In genomic region chr6:27687154-27688013, GRCh38 we compare ENCODE assay signal across 1 cellular context.
TF ChIP-seq lines count a peak whose summit lies in the region.

No MANE protein-coding gene starts in this region.

TF ChIP-seq in HepG2, 621 proteins besides CTCF, POLR2A, EP300 and RAD21 (continued from another document and continues in another):
- TF ChIP-seq ZNF646 (CRISPR knock-in tag; IDR thresholded peaks at IDR 0.05) (0 out of 2 replicates have a peak, but pooled peaks have one; percentile 4), PHF21A (CRISPR knock-in tag; IDR thresholded peaks at IDR 0.05) (0 out of 2 replicates have a peak, but pooled peaks have one; percentile 0), LRRFIP1 (CRISPR knock-in tag; conservative IDR thresholded peaks at IDR 0.05) (no peak), RXRB (CRISPR knock-in tag; IDR thresholded peaks at IDR 0.05; ENCODE audit: borderline replicate concordance) (peak; percentile 22; the same call in 1 of the 2 replicates), ZBTB7A (CRISPR knock-in tag; IDR thresholded peaks at IDR 0.05) (no peak), ZNF576 (CRISPR knock-in tag; IDR thresholded peaks at IDR 0.05) (no peak), AFF4 (CRISPR knock-in tag; IDR thresholded peaks at IDR 0.05) (no peak), NFE2 (CRISPR knock-in tag; IDR thresholded peaks at IDR 0.05) (no peak), SPEN (CRISPR knock-in tag; IDR thresholded peaks at IDR 0.05; ENCODE audit: low read depth) (0 out of 2 replicates have a peak, but pooled peaks have one; percentile 35), ZNF44 (CRISPR knock-in tag; IDR thresholded peaks at IDR 0.05) (no peak; the same call in 1 of the 2 replicates), ZNF780A (CRISPR knock-in tag; IDR thresholded peaks at IDR 0.05) (no peak), FOXK2 (IDR thresholded peaks at IDR 0.05) (no peak), JUND (CRISPR knock-in tag; IDR thresholded peaks at IDR 0.05) (no peak), LCORL (IDR thresholded peaks at IDR 0.05) (no peak), LCORL (CRISPR knock-in tag; IDR thresholded peaks at IDR 0.05) (peak; percentile 42), NR0B2 (CRISPR knock-in tag; IDR thresholded peaks at IDR 0.05) (no peak), SETDB1 (CRISPR knock-in tag; IDR thresholded peaks at IDR 0.05; ENCODE audit: borderline replicate concordance) (no peak), NCOA2 (CRISPR knock-in tag; IDR thresholded peaks at IDR 0.05) (no peak), TCF7 (IDR thresholded peaks at IDR 0.05; ENCODE audit: low read depth) (no peak), MBD4 (IDR thresholded peaks at IDR 0.05; ENCODE audit: borderline replicate concordance, low read length) (no peak), ZC3H4 (CRISPR knock-in tag; IDR thresholded peaks at IDR 0.05; ENCODE audit: borderline replicate concordance) (no peak), ZNF326 (CRISPR knock-in tag; IDR thresholded peaks at IDR 0.05; ENCODE audit: borderline replicate concordance) (no peak), ZNF33A (CRISPR knock-in tag; IDR thresholded peaks at IDR 0.05; ENCODE audit: borderline replicate concordance) (no peak; the same call in 1 of the 2 replicates), ZFP62 (CRISPR knock-in tag; IDR thresholded peaks at IDR 0.05) (no peak), ZNF264 (CRISPR knock-in tag; IDR thresholded peaks at IDR 0.05) (no peak), TERF1 (CRISPR knock-in tag; IDR thresholded peaks at IDR 0.05) (no peak), TBL1XR1 (IDR thresholded peaks at IDR 0.05; ENCODE audit: borderline replicate concordance, low read length, partially characterized antibody) (no peak), ZNF281 (CRISPR knock-in tag; IDR thresholded peaks at IDR 0.05; ENCODE audit: borderline replicate concordance) (no peak), ELF1 (CRISPR knock-in tag; IDR thresholded peaks at IDR 0.05) (no peak), ZNF34 (CRISPR knock-in tag; IDR thresholded peaks at IDR 0.05; ENCODE audit: borderline replicate concordance) (no peak), POGK (CRISPR knock-in tag; conservative IDR thresholded peaks at IDR 0.05) (no peak), MTA1 (CRISPR knock-in tag; IDR thresholded peaks at IDR 0.05; ENCODE audit: borderline replicate concordance) (no peak)
